In the genomic region with DNA sequence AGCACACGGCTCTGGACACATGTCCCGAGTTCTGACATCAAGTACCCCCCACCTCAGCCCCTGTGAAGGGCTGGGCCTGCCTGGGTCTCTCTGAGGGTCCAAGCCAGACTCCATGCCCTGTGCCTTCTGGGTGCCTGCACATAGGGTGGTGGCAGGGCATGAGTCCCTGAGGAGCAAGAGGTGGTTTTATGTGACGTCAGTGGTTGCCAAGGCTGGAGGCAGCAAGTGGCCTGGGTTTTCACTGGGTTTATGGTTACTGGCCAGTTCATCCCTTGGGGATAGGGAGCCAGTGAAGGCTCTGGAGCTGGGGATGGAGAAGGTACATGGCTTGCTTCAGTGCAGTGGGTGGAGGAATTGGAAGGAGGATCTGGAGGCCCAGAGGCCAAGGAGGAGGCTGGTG, we compare ENCODE assay signal across 27 cellular contexts. TPM values are rescaled to one million over a fixed set of nuclear protein-coding genes. Genes with fewer than 3 reads are reported as not detected.
DNase-seq lines count a peak whose midpoint lies in the region; ATAC-seq, FAIRE-seq and TF ChIP-seq lines count a peak whose summit lies in the region.
"Had no signal": no experiment of that assay in that cellular context is flagged by ENCODE, and none has a peak within 500 bp of the region (broad histone marks: within the 10 kb centered on the region; RNA-seq: fewer than 3 reads in every experiment).

No MANE protein-coding gene starts in this region.

- WGBS in K562 (ENCODE audit: insufficient coverage, low coverage, missing lambda C conversion rate), result 0% methylated on average over 1 of the region's 3 CpGs
- 65 to 82% (median 65%) methylated on average over 3 of the region's 3 CpGs for WGBS in psoas muscle, 3 donors

- TF ChIP-seq EP300 in K562 (IDR thresholded peaks at IDR 0.05; ENCODE audit: low read length), result no peak

- H3K27me3 Mint-ChIP-seq in activated naive CD8-positive, alpha-beta T cell, result peaks cover 10% of the 10 kb centered on the region
- peaks cover 29% of the 10 kb centered on the region for H3K27me3 Mint-ChIP-seq in activated naive CD8-positive, alpha-beta T cell treated with anti-CD3 and anti-CD28 coated beads for 36 hours
- peaks cover 9% of the 10 kb centered on the region for H3K27me3 Mint-ChIP-seq in neural progenitor cell (ENCODE audit: insufficient read depth, low read depth)

- TF ChIP-seq CTCF in K562 (IDR thresholded peaks at IDR 0.05 in 2 of 3, conservative IDR thresholded peaks at IDR 0.05 in 1 of 3; ENCODE audit: insufficient read depth in 2 of 3, low read depth in 1 of 3, low read length in 3 of 3), result no peak
- TF ChIP-seq CTCF in neural progenitor cell (IDR thresholded peaks at IDR 0.05), result no peak
- no peak for TF ChIP-seq CTCF in psoas muscle (IDR thresholded peaks at IDR 0.05)
- no peak for TF ChIP-seq CTCF in coronary artery (IDR thresholded peaks at IDR 0.05)

- DNase-seq in activated naive CD8-positive, alpha-beta T cell treated with anti-CD3 and anti-CD28 coated beads for 36 hours, result no peak
- DNase-seq in K562 (ENCODE audit: extremely low read depth in 1 of 4, low spot score in 3 of 4) (no peak), neural progenitor cell (ENCODE audit: low spot score) (no peak), psoas muscle (no peak), NCI-H2171 treated with DMSO at 0.1 percent for 48 hours (lab: John Stamatoyannopoulos, UW) (no peak), coronary artery (ENCODE audit: low spot score) (no peak)
- DNase-seq: 8988T; AML-193; Calu3; CD8-positive, alpha-beta memory T cell; DMS153; GOT3; KG1; NCI-H1105; NCI-H146; NCI-H2029; NCI-H345; NCI-H524; NCI-H82; Peyer's patch; SJCRH30 had no signal

- H3K9me1 ChIP-seq in K562 (ENCODE audit: control insufficient read depth, insufficient read depth, low read length), result no peaks in the 10 kb centered on the region

- H3K27me3 ChIP-seq in K562 (ENCODE audit: control insufficient read depth in 2 of 2, insufficient read depth in 2 of 2, low read length in 2 of 2) (peaks cover 6 to 74% of the 10 kb centered on the region in 2 experiments; a peak in 3 of 5 replicates), neural progenitor cell (no peaks in the 10 kb centered on the region), stomach smooth muscle (ENCODE audit: control insufficient read depth in 1 of 2, insufficient read depth in 2 of 2, low read length in 2 of 2) (no peaks in the 10 kb centered on the region), psoas muscle (ENCODE audit: insufficient read depth in 3 of 3, low read length in 2 of 3) (no peaks in the 10 kb centered on the region)
- H3K27me3 ChIP-seq: Peyer's patch had no signal

- H3K4me1 ChIP-seq in K562 (replicated peaks in 1 of 2; ENCODE audit: control insufficient read depth in 2 of 2, insufficient read depth in 2 of 2, low read length in 2 of 2) (peaks cover 0 to 13% of the 10 kb centered on the region in 2 experiments; a peak in 2 of 5 replicates), neural progenitor cell (peaks cover 11% of the 10 kb centered on the region), stomach smooth muscle (ENCODE audit: control insufficient read depth, insufficient read depth, low read length) (peaks cover 90% of the 10 kb centered on the region), psoas muscle (peaks cover 60% of the 10 kb centered on the region)

- intact Hi-C loops in K562 (cut with micrococcal nuclease) (no loop called here), psoas muscle (cut with DNase I) (loop anchor here in 1 of 2 donors (5.0 kb wide), 1 partner anchor 45 kb away; no protein-coding TSS in a partner anchor)

- H3F3A ChIP-seq in neural progenitor cell (ENCODE audit: low read depth), result no peaks in the 10 kb centered on the region

- POLR2A ChIA-PET in K562 (lab: Yijun Ruan, JAX), result interaction anchor here (0.6 kb wide), 1 partner anchor 19 kb away, joined by 3 read pairs; no protein-coding TSS in a partner anchor

- FAIRE-seq in K562 (lab: Jason Lieb, UNC), result no peak
- FAIRE-seq: GM18507 had no signal

- ATAC-seq in K562 (no peak), psoas muscle (no peak)
- ATAC-seq: HCT116 had no signal

- no peak overlapping the region for H3K27ac ChIP-seq in K562 (ENCODE audit: extremely low read depth, low read depth, low read length)
- no peak overlapping the region for H3K27ac ChIP-seq in neural progenitor cell
- peak overlapping the region; percentile 80 for H3K27ac ChIP-seq in stomach smooth muscle (ENCODE audit: low read length)
- H3K27ac ChIP-seq in psoas muscle, result no peak overlapping the region
- no peak overlapping the region for H3K27ac ChIP-seq in coronary artery
- H3K27ac ChIP-seq: C4-2B, Peyer's patch, SJCRH30 had no signal

- H3K36me3 ChIP-seq in K562 (ENCODE audit: control insufficient read depth, insufficient read depth, low read length) (no peaks in the 10 kb centered on the region), neural progenitor cell (no peaks in the 10 kb centered on the region), stomach smooth muscle (ENCODE audit: control insufficient read depth in 2 of 2, insufficient read depth in 2 of 2, low read length in 2 of 2) (peaks cover 0 to 3% of the 10 kb centered on the region in 2 donors), psoas muscle (ENCODE audit: insufficient read depth in 1 of 2, low read depth in 1 of 2) (no peaks in the 10 kb centered on the region)
- H3K36me3 ChIP-seq: Peyer's patch, SJCRH30 had no signal

- H3K4me1 Mint-ChIP-seq in activated naive CD8-positive, alpha-beta T cell (ENCODE audit: low read depth), result peaks cover 9% of the 10 kb centered on the region
- H3K4me1 Mint-ChIP-seq in activated naive CD8-positive, alpha-beta T cell treated with anti-CD3 and anti-CD28 coated beads for 36 hours, result peaks cover 7% of the 10 kb centered on the region
- peaks cover 18% of the 10 kb centered on the region for H3K4me1 Mint-ChIP-seq in neural progenitor cell

- H2AFZ ChIP-seq in K562 (ENCODE audit: low read depth, low read length), result no peak overlapping the region
- H2AFZ ChIP-seq in neural progenitor cell (replicated peaks), result no peak overlapping the region

- TF ChIP-seq POLR2A in K562 (conservative IDR thresholded peaks at IDR 0.05), result no peak

- H3K4me2 ChIP-seq in K562 (ENCODE audit: insufficient read depth, low read length), result no peak overlapping the region
- H3K4me2 ChIP-seq in neural progenitor cell, result no peak overlapping the region

- TF ChIP-seq RAD21 in K562 (CRISPR knock-in tag; conservative IDR thresholded peaks at IDR 0.05 in 1 of 2, IDR thresholded peaks at IDR 0.05 in 1 of 2), result no peak

- in situ Hi-C loops in K562 (cut with MboI), result no loop called here

- H3K9ac ChIP-seq in K562 (ENCODE audit: insufficient read depth in 1 of 2, low read depth in 2 of 2, low read length in 2 of 2), result no peak overlapping the region
- H3K9ac ChIP-seq in neural progenitor cell, result no peak overlapping the region
- H3K9ac ChIP-seq in stomach smooth muscle (ENCODE audit: low read length in 2 of 2), result peak overlapping the region in 1 of 2 donors; percentile 21

- H3K4me3 ChIP-seq in K562 (no peak overlapping the region), neural progenitor cell (no peak overlapping the region), stomach smooth muscle (ENCODE audit: low read length in 2 of 2) (no peak overlapping the region), psoas muscle (no peak overlapping the region), coronary artery (no peak overlapping the region)
- H3K4me3 ChIP-seq: Peyer's patch, SJCRH30 had no signal

- no peaks in the 10 kb centered on the region for H3K36me3 Mint-ChIP-seq in activated naive CD8-positive, alpha-beta T cell
- H3K36me3 Mint-ChIP-seq in activated naive CD8-positive, alpha-beta T cell treated with anti-CD3 and anti-CD28 coated beads for 36 hours, result no peaks in the 10 kb centered on the region
- H3K36me3 Mint-ChIP-seq in neural progenitor cell, result no peaks in the 10 kb centered on the region
- H3K36me3 Mint-ChIP-seq: CD8-positive, alpha-beta memory T cell had no signal

- no peak overlapping the region for H3K27ac Mint-ChIP-seq in activated naive CD8-positive, alpha-beta T cell
- H3K27ac Mint-ChIP-seq in activated naive CD8-positive, alpha-beta T cell treated with anti-CD3 and anti-CD28 coated beads for 36 hours, result no peak overlapping the region
- peak overlapping the region; percentile 81 for H3K27ac Mint-ChIP-seq in neural progenitor cell

- no TSS peak for BruUV-seq in K562 (replicated peaks; lab: Mats Ljungman, UMichigan)

- H4K20me1 ChIP-seq in K562 (replicated peaks; ENCODE audit: control insufficient read depth, insufficient read depth, low read length) (no peaks in the 10 kb centered on the region), neural progenitor cell (ENCODE audit: low read depth) (no peaks in the 10 kb centered on the region)

- H3K9me3 Mint-ChIP-seq in activated naive CD8-positive, alpha-beta T cell (ENCODE audit: low read depth), result no peaks in the 10 kb centered on the region
- no peaks in the 10 kb centered on the region for H3K9me3 Mint-ChIP-seq in activated naive CD8-positive, alpha-beta T cell treated with anti-CD3 and anti-CD28 coated beads for 36 hours
- H3K9me3 Mint-ChIP-seq in neural progenitor cell, result no peaks in the 10 kb centered on the region
- H3K9me3 Mint-ChIP-seq: CD8-positive, alpha-beta memory T cell had no signal

- H3K9me3 ChIP-seq in K562 (replicated peaks; ENCODE audit: control insufficient read depth, insufficient read depth, low read depth, low read length) (no peaks in the 10 kb centered on the region), neural progenitor cell (ENCODE audit: low read depth) (no peaks in the 10 kb centered on the region), stomach smooth muscle (ENCODE audit: control insufficient read depth in 2 of 2, low read length in 2 of 2) (no peaks in the 10 kb centered on the region), psoas muscle (no peaks in the 10 kb centered on the region)
- H3K9me3 ChIP-seq: Peyer's patch, SJCRH30 had no signal

- CTCF ChIA-PET in K562 (lab: Yijun Ruan, JAX; ENCODE audit: low intra/inter-chr PET ratio), result interaction anchor here (0.6 kb wide), 1 partner anchor 282 kb away, joined by 3 read pairs; no protein-coding TSS in a partner anchor

- no peaks in the 10 kb centered on the region for H3K79me2 ChIP-seq in K562 (ENCODE audit: control insufficient read depth, insufficient read depth, low read length)
- no peaks in the 10 kb centered on the region for H3K79me2 ChIP-seq in neural progenitor cell (ENCODE audit: low read depth)

- H3K4me3 Mint-ChIP-seq in activated naive CD8-positive, alpha-beta T cell, result peak overlapping the region; percentile 35
- no peak overlapping the region for H3K4me3 Mint-ChIP-seq in activated naive CD8-positive, alpha-beta T cell treated with anti-CD3 and anti-CD28 coated beads for 36 hours
- H3K4me3 Mint-ChIP-seq in neural progenitor cell, result no peak overlapping the region
- H3K4me3 Mint-ChIP-seq: CD8-positive, alpha-beta memory T cell had no signal

RNA-seq across cellular contexts. Expression of gene EML1, which starts 51.1 kb away (rescaled TPM):
- total RNA-seq in activated naive CD8-positive, alpha-beta T cell treated with anti-CD3 and anti-CD28 coated beads for 36 hours, result 1 to 10 TPM in 1 of 2 experiments, under 1 TPM in 1; 0.36 to 1.0 TPM
- 0.35 and 0.67 TPM in 2 replicates for total RNA-seq in K562 (2011; cell fraction: chromatin; rRNA removed; ENCODE audit: low replicate concordance)
- total RNA-seq in K562 (2011; cell fraction: nucleolus; rRNA removed), result 0.66 TPM in 1 of 2 replicates, not detected in the other
- 0.31 and 0.73 TPM in 2 replicates for total RNA-seq in K562 (2011; cell fraction: nucleoplasm; rRNA removed)
- total RNA-seq in K562 (2014; rRNA removed) (0.12 TPM in 1 of 2 replicates, not detected in the other), K562 (2014; rRNA removed; fragmentation: Illumina TruSeq; extraction: Trizol) (0.13 and 0.29 TPM in 2 replicates), K562 (2015; rRNA removed; fragmentation: Illumina TruSeq; extraction: Trizol) (0.11 and 0.14 TPM in 2 replicates), K562 (2021) (0.25 and 0.35 TPM in 2 replicates), neural progenitor cell (ENCODE audit: low replicate concordance) (47.7 and 57.2 TPM in 2 replicates), psoas muscle (10 to 100 TPM in 2 of 4 donors, 1 to 10 TPM in 2; 6.9 to 40.4 (median 11.5) TPM)
- polyA plus RNA-seq in K562 (2011; rRNA removed) (0.07 and 0.16 TPM in 2 replicates), K562 (2014; fragmentation: Illumina TruSeq; extraction: Trizol) (0.06 and 0.07 TPM in 2 replicates), K562 (2014; fragmentation: Nextera tagmentation; extraction: Ambion mirVana) (under 1 TPM in 1 of 2 experiments, not detected in 1; 0.01 TPM), K562 (2014; rRNA removed) (0.03 and 0.77 TPM in 2 replicates), psoas muscle (10 to 100 TPM in 1 of 3 donors, 1 to 10 TPM in 2; 3.1 to 11.2 (median 3.4) TPM)
- polyA plus RNA-seq in K562 (2011; cell fraction: cytosol; rRNA removed), result 0.01 and 0.38 TPM in 2 replicates
- 0.34 TPM in 2 replicates for polyA plus RNA-seq in K562 (2011; cell fraction: nucleus; rRNA removed)
- polyA plus RNA-seq in K562 (2012), result 0.05 and 0.39 TPM in 2 replicates
- 1.0 TPM in 1 of 2 replicates, not detected in the other for polyA minus RNA-seq in K562 (2011; rRNA and poly(A)+ RNA removed)
- polyA minus RNA-seq in K562 (2011; cell fraction: cytosol; rRNA and poly(A)+ RNA removed), result 1.8 TPM in 1 of 2 replicates, not detected in the other
- polyA minus RNA-seq in K562 (2011; cell fraction: nucleus; rRNA and poly(A)+ RNA removed), result 0.56 and 0.94 TPM in 2 replicates
- total RNA-seq: OCI-LY7 had no signal
- polyA plus RNA-seq: CD8-positive, alpha-beta memory T cell had no signal

RNA-seq across cellular contexts. Expression of gene CYP46A1, which starts 58.0 kb away (rescaled TPM):
- under 1 TPM; 0.16 to 0.18 TPM for total RNA-seq in activated naive CD8-positive, alpha-beta T cell treated with anti-CD3 and anti-CD28 coated beads for 36 hours
- total RNA-seq in K562 (2011; cell fraction: chromatin; rRNA removed; ENCODE audit: low replicate concordance), result not detected in 2 replicates
- total RNA-seq in K562 (2011; cell fraction: nucleolus; rRNA removed), result not detected in 2 replicates
- not detected in 2 replicates for total RNA-seq in K562 (2011; cell fraction: nucleoplasm; rRNA removed)
- total RNA-seq in K562 (2014; rRNA removed), result not detected in 2 replicates
- not detected in 2 replicates for total RNA-seq in K562 (2014; rRNA removed; fragmentation: Illumina TruSeq; extraction: Trizol)
- not detected in 2 replicates for total RNA-seq in K562 (2015; rRNA removed; fragmentation: Illumina TruSeq; extraction: Trizol)
- not detected in 2 replicates for total RNA-seq in K562 (2021)
- polyA plus RNA-seq in K562 (2011; rRNA removed), result not detected in 2 replicates
- not detected in 2 replicates for polyA plus RNA-seq in K562 (2011; cell fraction: cytosol; rRNA removed)
- 0.04 and 0.06 TPM in 2 replicates for polyA plus RNA-seq in K562 (2011; cell fraction: nucleus; rRNA removed)
- polyA plus RNA-seq in K562 (2012), result not detected in 2 replicates
- not detected in 2 replicates for polyA plus RNA-seq in K562 (2014; fragmentation: Illumina TruSeq; extraction: Trizol)
- polyA plus RNA-seq in K562 (2014; fragmentation: Nextera tagmentation; extraction: Ambion mirVana), result not detected
- 0.05 TPM in 1 of 2 replicates, not detected in the other for polyA plus RNA-seq in K562 (2014; rRNA removed)
- not detected in 2 replicates for polyA minus RNA-seq in K562 (2011; rRNA and poly(A)+ RNA removed)
- not detected in 2 replicates for polyA minus RNA-seq in K562 (2011; cell fraction: cytosol; rRNA and poly(A)+ RNA removed)
- not detected in 2 replicates for polyA minus RNA-seq in K562 (2011; cell fraction: nucleus; rRNA and poly(A)+ RNA removed)
- 0.77 and 1.1 TPM in 2 replicates for total RNA-seq in neural progenitor cell (ENCODE audit: low replicate concordance)
- 1 to 10 TPM in 1 of 4 donors, under 1 TPM in 3; 0.50 to 1.5 (median 0.83) TPM for total RNA-seq in psoas muscle
- under 1 TPM; 0.09 to 0.35 (median 0.26) TPM for polyA plus RNA-seq in psoas muscle
- total RNA-seq: Calu3 had no signal
- polyA plus RNA-seq: CD8-positive, alpha-beta memory T cell had no signal
